33 cellular contexts compared by ENCODE assay signal in the genomic region with DNA sequence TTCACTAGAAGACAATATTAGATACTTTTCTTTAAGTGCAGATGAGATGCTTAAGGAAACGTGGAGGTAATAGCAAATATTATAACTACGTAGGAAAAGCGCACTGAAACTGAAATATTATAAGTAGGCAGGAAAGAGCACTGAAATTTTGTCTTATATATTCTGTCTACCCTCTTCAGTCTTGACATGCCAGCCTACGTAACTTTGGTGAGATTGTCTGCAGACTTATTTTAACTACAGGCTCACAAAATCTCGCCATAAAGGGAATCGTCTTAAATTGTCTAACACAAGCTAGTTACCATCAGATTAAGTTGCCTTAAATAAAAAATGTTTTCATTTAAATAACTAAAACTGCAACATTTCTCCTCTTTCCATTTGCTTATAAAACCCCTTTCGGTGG.
"Had no signal": no experiment of that assay in that cellular context is flagged by ENCODE, and none has a peak within 500 bp of the region (broad histone marks: within the 10 kb centered on the region; RNA-seq: fewer than 3 reads in every experiment).

No MANE protein-coding gene starts in this region.

- DNase-seq: Karpas-422, Kasumi-1, MG63, MM.1S, MV-4-11, NCI-H1048, NCI-H1092, NCI-H1092 treated with DMSO at 0.1 percent for 48 hours, NCI-H1105, NCI-H1105 treated with DMSO at 0.1 percent for 48 hours, NCI-H1417 treated with DMSO at 0.1 percent for 48 hours, NCI-H1436, NCI-H1436 treated with DMSO at 0.1 percent for 48 hours, NCI-H146, NCI-H1694, NCI-H1694 treated with DMSO at 0.1 percent for 48 hours, NCI-H187, NCI-H187 treated with DMSO at 0.1 percent for 48 hours, NCI-H1930, NCI-H2029, NCI-H2029 treated with DMSO at 0.1 percent for 48 hours, NCI-H2081, NCI-H2081 treated with DMSO at 0.1 percent for 48 hours, NCI-H2107, NCI-H2171, NCI-H2171 treated with DMSO at 0.1 percent for 48 hours, NCI-H2227 treated with DMSO at 0.1 percent for 48 hours, NCI-H226, NCI-H345, NCI-H446, NCI-H446 treated with DMSO at 0.1 percent for 48 hours, NCI-H510A, NCI-H510A treated with DMSO at 0.1 percent for 48 hours had no signal
